ENCODE assay signal across 8 cellular contexts in the genomic region with DNA sequence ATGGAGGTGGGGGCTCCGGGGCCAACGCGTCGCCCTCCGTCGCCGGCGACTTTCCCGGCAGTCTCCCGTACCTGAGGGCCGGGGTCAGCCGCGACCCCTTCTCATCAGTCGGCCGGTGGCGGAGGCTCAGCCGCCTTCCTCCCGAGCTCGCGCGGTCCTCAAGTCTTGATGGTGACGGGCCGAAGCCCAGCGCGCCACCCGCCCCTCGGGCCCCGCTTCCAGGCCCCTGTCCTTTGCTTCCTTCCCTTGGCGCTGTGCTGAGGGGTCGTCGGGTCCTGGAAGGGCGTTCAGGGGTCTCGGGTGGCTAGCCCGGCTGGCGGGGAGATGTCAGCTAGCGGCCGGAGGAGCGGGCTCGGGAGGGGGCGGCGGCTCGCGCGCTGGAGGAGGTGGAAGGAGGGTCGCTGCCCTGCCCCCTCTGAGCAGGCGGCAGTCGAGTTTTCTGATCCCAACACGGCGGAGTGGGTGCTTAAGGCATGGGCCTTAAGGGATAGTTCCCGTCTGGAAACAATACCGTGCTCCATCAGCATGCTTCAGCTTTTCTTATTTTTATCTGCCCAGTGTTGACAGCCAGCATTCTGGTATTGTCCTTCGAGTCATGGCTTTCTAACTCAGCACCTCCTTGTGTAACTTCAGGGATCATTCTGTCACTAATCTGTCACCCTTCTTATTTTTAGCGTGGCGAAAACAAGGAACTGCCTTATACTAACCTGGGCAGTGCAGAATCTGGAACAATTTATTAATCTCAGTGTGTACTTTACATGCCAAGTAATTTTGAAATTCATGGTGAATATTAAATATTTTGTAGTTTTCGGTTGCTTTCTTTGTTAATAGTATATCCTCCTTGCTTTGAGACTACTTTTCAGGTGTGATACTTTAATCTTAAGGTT. TPM values are rescaled to one million over a fixed set of nuclear protein-coding genes. Genes with fewer than 3 reads are reported as not detected.
DNase-seq lines count a peak whose midpoint lies in the region; ATAC-seq and TF ChIP-seq lines count a peak whose summit lies in the region.

No MANE protein-coding gene starts in this region.

- WGBS in esophagus muscularis mucosa: 3% methylated on average over 13 of the region's 55 CpGs

- H3K4me1 Mint-ChIP-seq in naive B cell (peaks cover 67 to 89% (median 88%) of the 10 kb centered on the region in 3 donors), type B pancreatic cell (ENCODE audit: unreplicated experiment) (peaks cover 22% of the 10 kb centered on the region)

- H3K9me3 Mint-ChIP-seq in naive B cell (peaks cover 0 to under 1% (median 0%) of the 10 kb centered on the region in 7 donors), type B pancreatic cell (peaks cover 6% of the 10 kb centered on the region)

- H3K27ac ChIP-seq in esophagus muscularis mucosa (replicated peaks in 1 of 4): peak overlapping the region; percentile 86 to 94 (median 91)

- peak overlapping the region; percentile 79 to 98 (median 96) for H3K27ac Mint-ChIP-seq in naive B cell
- H3K27ac Mint-ChIP-seq in type B pancreatic cell: peak overlapping the region; percentile 92

- peak; percentile 1 for ATAC-seq in HG02759 (IDR thresholded peaks at IDR 0.05; ENCODE audit: unreplicated experiment)
- ATAC-seq in naive B cell (ENCODE audit: low read depth in 2 of 2): no peak
- ATAC-seq in GM21367 (IDR thresholded peaks at IDR 0.05; ENCODE audit: unreplicated experiment): no peak

- intact Hi-C loops in esophagus muscularis mucosa (cut with DNase I): loop anchor here (10.0 kb wide), 1 partner anchor 265 kb away; the partner anchor contains the start of gene PTPN12

- H3K27me3 ChIP-seq in esophagus muscularis mucosa: no peaks in the 10 kb centered on the region

- TF ChIP-seq POLR2A in esophagus muscularis mucosa (IDR thresholded peaks at IDR 0.05; ENCODE audit: low read depth): no peak

- TF ChIP-seq CTCF in esophagus muscularis mucosa (IDR thresholded peaks at IDR 0.05) (no peak), type B pancreatic cell (conservative IDR thresholded peaks at IDR 0.05) (peak; percentile 23)

- peaks cover 32 to 48% (median 40%) of the 10 kb centered on the region in 4 donors for H3K4me1 ChIP-seq in esophagus muscularis mucosa

- H3K9me3 ChIP-seq in esophagus muscularis mucosa: no peaks in the 10 kb centered on the region

- H3K27me3 Mint-ChIP-seq in naive B cell: no peaks in the 10 kb centered on the region
- no peaks in the 10 kb centered on the region for H3K27me3 Mint-ChIP-seq in type B pancreatic cell

- DNase-seq in ELR (ENCODE audit: low read depth) (peak; percentile 53), NCI-H82 treated with DMSO at 0.1 percent for 48 hours (lab: John Stamatoyannopoulos, UW; ENCODE audit: unreplicated experiment) (peak; percentile 69), esophagus muscularis mucosa (ENCODE audit: extremely low spot score) (no peak), naive B cell (peak; percentile 33), type B pancreatic cell (ENCODE audit: extremely low spot score, unreplicated experiment) (peak; percentile 75)
- DNase-seq in activated T-cell treated with anti-CD3 and anti-CD28 coated beads, Interleukin-2, amount 50 U/mL, for 1 hour: peak; percentile 37

- H3K4me3 Mint-ChIP-seq in naive B cell: peak overlapping the region; percentile 88 to 100 (median 96)
- peak overlapping the region; percentile 93 for H3K4me3 Mint-ChIP-seq in type B pancreatic cell

- no peak for TF ChIP-seq EP300 in esophagus muscularis mucosa (IDR thresholded peaks at IDR 0.05)

- peaks cover 0 to 8% (median 2%) of the 10 kb centered on the region in 4 donors for H3K36me3 ChIP-seq in esophagus muscularis mucosa

- peak overlapping the region; percentile 86 to 99 (median 94) for H3K4me3 ChIP-seq in esophagus muscularis mucosa

- H3K36me3 Mint-ChIP-seq in naive B cell (peaks cover 0 to 5% of the 10 kb centered on the region in 2 donors), type B pancreatic cell (peaks cover 6% of the 10 kb centered on the region)

RNA-seq across cellular contexts. Expression of gene PHTF2, which starts 0.7 kb away (rescaled TPM):
- 10 to 100 TPM; 14.2 to 26.2 (median 17.2) TPM for total RNA-seq in esophagus muscularis mucosa
- 10 to 100 TPM; 14.7 to 34.0 (median 23.8) TPM for polyA plus RNA-seq in naive B cell (ENCODE audit: low read depth in 6 of 6)
- 11.5 and 18.6 TPM in 2 replicates for total RNA-seq in type B pancreatic cell (ENCODE audit: low replicate concordance)

RNA-seq across cellular contexts. Expression of gene TMEM60, which starts 1.1 kb away (rescaled TPM):
- total RNA-seq in esophagus muscularis mucosa (10 to 100 TPM in 3 of 4 donors, 1 to 10 TPM in 1; 9.6 to 15.9 (median 12.7) TPM), type B pancreatic cell (ENCODE audit: low replicate concordance) (16.1 and 17.0 TPM in 2 replicates)
- polyA plus RNA-seq in naive B cell (ENCODE audit: low read depth in 6 of 6): 10 to 100 TPM; 12.4 to 53.5 (median 29.6) TPM
